Comparison of ENCODE assay signal across 1 cellular context in the genomic region with DNA sequence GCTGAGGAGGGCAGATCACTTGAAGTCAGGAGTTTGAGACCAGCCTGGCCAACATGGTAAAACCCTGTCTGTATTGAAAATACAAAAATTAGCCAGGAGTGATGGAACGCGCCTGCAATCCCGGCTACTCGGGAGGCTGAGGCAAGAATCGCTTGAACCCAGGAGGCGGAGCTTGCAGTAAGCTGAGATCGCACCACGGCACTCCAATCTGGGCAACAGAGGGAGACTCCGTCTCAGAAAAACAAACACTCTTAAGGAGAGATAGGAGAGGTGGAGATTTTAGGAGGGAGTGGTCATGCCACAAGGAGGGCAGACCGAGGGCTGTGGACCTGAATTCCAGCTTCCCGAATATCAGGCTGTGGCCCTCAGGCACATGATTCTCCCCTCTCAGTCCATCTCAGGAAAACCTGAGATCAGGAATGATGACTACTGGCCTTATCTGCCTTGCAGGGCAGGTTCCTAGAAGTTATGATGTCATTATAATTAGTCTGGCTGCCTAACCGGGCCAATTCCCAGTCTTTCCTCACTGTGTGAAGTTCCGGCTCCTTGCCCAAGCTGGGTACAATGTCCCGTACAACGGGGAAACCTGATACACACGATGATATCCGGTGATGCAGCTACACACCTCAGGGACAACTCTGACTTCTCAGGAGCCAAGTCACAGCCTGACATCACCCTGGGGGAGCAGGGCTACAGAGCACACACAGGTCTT.
TF ChIP-seq lines count a peak whose summit lies in the region.

No MANE protein-coding gene starts in this region.

TF ChIP-seq in HCT116, 20 proteins besides CTCF, POLR2A, EP300 and RAD21 (continued from another document):
- TF ChIP-seq, protein P1, sequence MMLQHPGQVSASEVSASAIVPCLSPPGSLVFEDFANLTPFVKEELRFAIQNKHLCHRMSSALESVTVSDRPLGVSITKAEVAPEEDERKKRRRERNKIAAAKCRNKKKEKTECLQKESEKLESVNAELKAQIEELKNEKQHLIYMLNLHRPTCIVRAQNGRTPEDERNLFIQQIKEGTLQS (IDR thresholded peaks at IDR 0.05), result no peak
- no peak for TF ChIP-seq ZBTB33 (IDR thresholded peaks at IDR 0.05; ENCODE audit: extremely low read depth, insufficient replicate concordance, low read length)
- TF ChIP-seq EGR1 (IDR thresholded peaks at IDR 0.05; ENCODE audit: low read depth), result no peak
- no peak for TF ChIP-seq CBX3 (IDR thresholded peaks at IDR 0.05; ENCODE audit: low read depth)
- no peak for TF ChIP-seq POLR2AphosphoS5 (IDR thresholded peaks at IDR 0.05; ENCODE audit: low read depth, low read length)
- TF ChIP-seq JUND (IDR thresholded peaks at IDR 0.05), result no peak
- no peak for TF ChIP-seq EZH2 (IDR thresholded peaks at IDR 0.05)
- TF ChIP-seq ZFX (IDR thresholded peaks at IDR 0.05), result no peak
- no peak for TF ChIP-seq REST (IDR thresholded peaks at IDR 0.05; ENCODE audit: low read depth)
- no peak for TF ChIP-seq ELF1 (IDR thresholded peaks at IDR 0.05; ENCODE audit: borderline replicate concordance, low read depth)
- no peak for TF ChIP-seq EZH2phosphoT487 (IDR thresholded peaks at IDR 0.05; ENCODE audit: borderline replicate concordance)
- TF ChIP-seq ZNF274 (IDR thresholded peaks at IDR 0.05; ENCODE audit: low read depth, low read length), result no peak
- no peak for TF ChIP-seq FOSL1 (IDR thresholded peaks at IDR 0.05; ENCODE audit: low read depth)
- no peak for TF ChIP-seq CEBPB (IDR thresholded peaks at IDR 0.05; ENCODE audit: low read depth)
- TF ChIP-seq, protein P2, sequence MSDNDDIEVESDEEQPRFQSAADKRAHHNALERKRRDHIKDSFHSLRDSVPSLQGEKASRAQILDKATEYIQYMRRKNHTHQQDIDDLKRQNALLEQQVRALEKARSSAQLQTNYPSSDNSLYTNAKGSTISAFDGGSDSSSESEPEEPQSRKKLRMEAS (IDR thresholded peaks at IDR 0.05), result no peak
- no peak for TF ChIP-seq SRF (IDR thresholded peaks at IDR 0.05; ENCODE audit: low read depth)
TF ChIP-seq in HCT116: peak in this region for 0.
